In the genomic region with DNA sequence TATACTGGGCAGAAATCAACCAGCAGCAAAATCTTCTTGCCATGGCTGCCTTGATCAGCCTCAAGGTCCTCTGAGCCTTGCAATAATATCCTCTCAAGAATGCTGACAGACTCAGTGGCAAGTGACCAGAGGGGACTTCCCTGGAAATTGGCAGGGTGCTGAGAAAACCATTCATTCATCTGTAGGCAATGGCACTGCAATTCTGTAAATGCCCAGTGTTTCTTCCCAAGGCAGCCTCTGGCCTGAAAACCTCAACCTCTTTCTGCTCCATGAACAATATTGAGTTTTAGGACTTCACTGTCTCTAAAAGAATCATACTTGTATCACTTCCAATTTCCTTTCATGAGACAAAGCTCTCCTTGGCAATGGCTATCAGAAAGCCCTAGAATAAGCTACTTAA, we compare ENCODE assay signal across 21 cellular contexts.
"Had no signal": no experiment of that assay in that cellular context is flagged by ENCODE, and none has a peak within 500 bp of the region (broad histone marks: within the 10 kb centered on the region; RNA-seq: fewer than 3 reads in every experiment).

No MANE protein-coding gene starts in this region.

- H3K4me1 Mint-ChIP-seq: natural killer cell; neural crest cell; stimulated activated effector memory CD8-positive, alpha-beta T cell treated with anti-CD3 and anti-CD28 coated beads, Interleukin-12 subunit alpha, Interleukin-12 subunit beta, amount 100 ng/mL, for 72 hours had no signal

- H3K36me3 Mint-ChIP-seq: natural killer cell; stimulated activated effector memory CD8-positive, alpha-beta T cell treated with anti-CD3 and anti-CD28 coated beads, Interleukin-12 subunit alpha, Interleukin-12 subunit beta, amount 100 ng/mL, for 72 hours had no signal

- H3K27ac Mint-ChIP-seq: natural killer cell; stimulated activated effector memory CD8-positive, alpha-beta T cell treated with anti-CD3 and anti-CD28 coated beads, Interleukin-12 subunit alpha, Interleukin-12 subunit beta, amount 100 ng/mL, for 72 hours had no signal

- ATAC-seq: heart left ventricle; natural killer cell; pancreas; right lobe of liver; stimulated activated effector memory CD8-positive, alpha-beta T cell treated with anti-CD3 and anti-CD28 coated beads, Interleukin-12 subunit alpha, Interleukin-12 subunit beta, amount 100 ng/mL, for 72 hours; stimulated activated naive CD8-positive, alpha-beta T cell treated with anti-CD3 and anti-CD28 coated beads, Interleukin-15, Interleukin-2, amounts not matched to agents 100 U/mL and 50 U/mL, for 24 hours had no signal

- DNase-seq: effector memory CD4-positive, alpha-beta T cell; foreskin fibroblast; heart left ventricle; kidney glomerular epithelial cell; mammary epithelial cell; natural killer cell; occipital lobe; pancreas; retina; right lobe of liver; stimulated activated CD4-positive, alpha-beta T cell treated with anti-CD3 and anti-CD28 coated beads, Interleukin-4, amount 100 ng/mL, for 1 hour; stimulated activated CD8-positive, alpha-beta memory T cell treated with anti-CD3 and anti-CD28 coated beads, Interleukin-4, amount 100 ng/mL, for 48 hours; stimulated activated naive CD8-positive, alpha-beta T cell treated with anti-CD3 and anti-CD28 coated beads, Interleukin-15, Interleukin-2, amounts not matched to agents 100 U/mL and 50 U/mL, for 24 hours; thyroid gland; upper lobe of left lung; uterus had no signal

- H3K9me3 Mint-ChIP-seq: natural killer cell, neural crest cell had no signal

- H3K4me3 Mint-ChIP-seq: natural killer cell; neural crest cell; stimulated activated effector memory CD8-positive, alpha-beta T cell treated with anti-CD3 and anti-CD28 coated beads, Interleukin-12 subunit alpha, Interleukin-12 subunit beta, amount 100 ng/mL, for 72 hours had no signal

- H3K4me3 ChIP-seq: esophagus muscularis mucosa, heart left ventricle, pancreas, prostate gland, right lobe of liver, suprapubic skin, thyroid gland, upper lobe of left lung, uterus had no signal
